8 cellular contexts compared by ENCODE assay signal in the genomic region with DNA sequence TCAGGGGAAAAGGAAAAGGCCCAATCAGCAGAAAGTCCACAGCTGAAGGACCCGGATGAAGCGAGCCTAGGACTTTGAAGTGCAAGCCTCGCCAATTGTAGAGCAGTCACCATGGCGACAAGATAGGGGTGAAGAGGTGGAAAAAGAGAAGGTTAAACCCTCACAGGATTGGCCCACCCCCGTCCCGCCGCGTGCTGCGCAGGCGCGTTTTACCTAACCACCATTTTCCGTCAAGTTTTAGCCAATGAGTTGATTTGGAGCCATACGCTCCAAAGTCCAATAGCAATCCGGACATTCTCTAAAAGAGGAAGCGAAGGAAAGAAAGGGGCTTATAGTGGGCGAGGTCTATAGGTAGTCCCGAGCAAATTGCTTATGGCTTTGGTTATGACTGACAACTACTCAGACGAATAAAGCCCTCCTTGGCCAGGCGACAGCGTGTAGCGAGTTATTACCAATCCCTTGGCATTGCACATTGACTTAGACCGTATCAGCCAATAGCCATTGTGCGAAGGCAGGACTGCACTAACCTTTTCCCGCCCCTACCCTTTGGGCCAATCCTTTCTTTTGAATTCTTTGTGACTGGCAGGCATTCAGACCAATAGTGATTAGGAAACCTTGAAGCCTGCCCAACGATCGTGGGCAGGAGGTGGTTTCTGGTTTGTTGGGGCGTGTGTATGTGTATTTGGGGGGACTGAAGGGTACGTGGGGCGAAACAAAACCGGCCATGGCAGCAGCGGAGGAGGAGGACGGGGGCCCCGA. TPM values are rescaled to one million over a fixed set of nuclear protein-coding genes. Genes with fewer than 3 reads are reported as not detected.
A peak's percentile ranks its signal among the peaks of the same experiment; 100 is the strongest.
DNase-seq lines count a peak whose midpoint lies in the region; ATAC-seq lines count a peak whose summit lies in the region.

Gene RNF5, plus strand, starts transcription at position 618 of the 759 bp plus-strand sequence. Its CDS starts 107 bp downstream, at position 725.

- H3K4me1 ChIP-seq in BLaER1: peaks cover 61% of the 10 kb centered on the region

- peak within 1 kb of the TSS; percentile 89 for H3K27ac ChIP-seq in BLaER1

- peak within 1 kb of the TSS; percentile 88 for H3K4me3 ChIP-seq in BLaER1

- peak within 1 kb of the TSS; percentile 99 for H3K4me2 ChIP-seq in BLaER1

- H4K20me1 ChIP-seq in BLaER1: no peaks in the 10 kb centered on the region

- H3K9me3 Mint-ChIP-seq in dendritic cell treated with granulocyte-macrophage colony-stimulating factor and Interleukin-4, amounts not matched to agents 40 ng/mL and 50 ng/mL, for 4 days: no peaks in the 10 kb centered on the region

- intact Hi-C loops in dendritic cell treated with granulocyte-macrophage colony-stimulating factor and Interleukin-4, amounts not matched to agents 40 ng/mL and 50 ng/mL, for 4 days (cut with micrococcal nuclease): loop anchor here (1.0 to 5.0 kb wide), 2 partner anchors 17 to 51 kb away; partner anchors contain the start of gene ATF6B

- H3K9ac ChIP-seq in BLaER1: peak within 1 kb of the TSS; percentile 91

- peaks cover 84% of the 10 kb centered on the region for H3K4me1 Mint-ChIP-seq in dendritic cell treated with granulocyte-macrophage colony-stimulating factor and Interleukin-4, amounts not matched to agents 40 ng/mL and 50 ng/mL, for 4 days (ENCODE audit: low read depth)

- ATAC-seq in GM19351 (IDR thresholded peaks at IDR 0.05; ENCODE audit: unreplicated experiment) (peak; percentile 83), HG03521 (IDR thresholded peaks at IDR 0.05; ENCODE audit: unreplicated experiment) (peak; percentile 76), left lobe of liver (peak; percentile 73)

- DNase-seq in NCI-H748 (lab: John Stamatoyannopoulos, UW; ENCODE audit: unreplicated experiment) (peak; percentile 100), left lobe of liver (ENCODE audit: low spot score) (peak; percentile 97)
- peak; percentile 67 to 95 for DNase-seq in activated CD4-positive, alpha-beta T cell treated with anti-CD3 and anti-CD28 coated beads, Interleukin-2, amount 50 U/mL, for 24 hours (ENCODE audit: low read depth in 1 of 2, low spot score in 1 of 2)
- peak; percentile 79 to 86 for DNase-seq in stimulated activated CD4-positive, alpha-beta T cell treated with anti-CD3 and anti-CD28 coated beads, Interleukin-2, amount 100 ng/mL, for 48 hours

- H3K27me3 Mint-ChIP-seq in dendritic cell treated with granulocyte-macrophage colony-stimulating factor and Interleukin-4, amounts not matched to agents 40 ng/mL and 50 ng/mL, for 4 days: no peaks in the 10 kb centered on the region

- peak within 1 kb of the TSS; percentile 86 for H3K27ac Mint-ChIP-seq in dendritic cell treated with granulocyte-macrophage colony-stimulating factor and Interleukin-4, amounts not matched to agents 40 ng/mL and 50 ng/mL, for 4 days

- peaks cover 37% of the 10 kb centered on the region for H3K36me3 ChIP-seq in BLaER1

- no peaks in the 10 kb centered on the region for H3K27me3 ChIP-seq in BLaER1

- H3K4me3 Mint-ChIP-seq in dendritic cell treated with granulocyte-macrophage colony-stimulating factor and Interleukin-4, amounts not matched to agents 40 ng/mL and 50 ng/mL, for 4 days: peak within 1 kb of the TSS; percentile 91

- no peaks in the 10 kb centered on the region for H3K9me3 ChIP-seq in BLaER1

- peaks cover 58% of the 10 kb centered on the region for H3K36me3 Mint-ChIP-seq in dendritic cell treated with granulocyte-macrophage colony-stimulating factor and Interleukin-4, amounts not matched to agents 40 ng/mL and 50 ng/mL, for 4 days (ENCODE audit: low read depth)

RNA-seq across cellular contexts. Expression of gene RNF5, which starts in this region (rescaled TPM):
- 57.3 TPM for total RNA-seq in left lobe of liver

Comparison
In these comparisons a context has a peak if more than half of its experiments do, and no peak if none do; other contexts are left out.
1. Peak in every context shown above with its lines: DNase-seq, ATAC-seq, H3K4me3 ChIP-seq and H3K27ac ChIP-seq.